Comparison of ENCODE assay signal across 8 cellular contexts in genomic region chr19:3250675-3251074, GRCh38. TPM values are rescaled to one million over a fixed set of nuclear protein-coding genes. Genes with fewer than 3 reads are reported as not detected.
DNase-seq lines count a peak whose midpoint lies in the region; ATAC-seq and TF ChIP-seq lines count a peak whose summit lies in the region.

No MANE protein-coding gene starts in this region.

- no peaks in the 10 kb centered on the region for H3K27me3 ChIP-seq in CD8-positive, alpha-beta T cell (ENCODE audit: insufficient read depth, low read length)
- no peaks in the 10 kb centered on the region for H3K27me3 ChIP-seq in kidney epithelial cell (ENCODE audit: control insufficient read depth, insufficient read depth, low read length)
- no peaks in the 10 kb centered on the region for H3K27me3 ChIP-seq in aorta (ENCODE audit: control insufficient read depth in 1 of 2, insufficient read depth in 2 of 2, low read length in 1 of 2)

- H3K9me3 ChIP-seq in CD8-positive, alpha-beta T cell (ENCODE audit: low read length) = no peaks in the 10 kb centered on the region
- H3K9me3 ChIP-seq in aorta (ENCODE audit: control insufficient read depth, low read length) = peaks cover 6% of the 10 kb centered on the region

- H3K27ac ChIP-seq in CD8-positive, alpha-beta T cell (ENCODE audit: low read depth, low read length) = no peak overlapping the region
- no peak overlapping the region for H3K27ac ChIP-seq in aorta (ENCODE audit: low read depth in 1 of 2, low read length in 2 of 2)

- H3K4me1 Mint-ChIP-seq in CD8-positive, alpha-beta T cell (ENCODE audit: low read depth) = no peaks in the 10 kb centered on the region
- H3K4me1 Mint-ChIP-seq in activated T-helper 17 cell treated with anti-CD3 and anti-CD28 coated beads, Interleukin-2, amount 50 U/mL, for 72 hours = peaks cover 4% of the 10 kb centered on the region

- CTCF ChIA-PET in CD8-positive, alpha-beta T cell (lab: Charles Lee) = interaction anchor here (1.1 kb wide), 1 partner anchor 11 kb away, joined by 5 read pairs; no protein-coding TSS in a partner anchor

- H3K36me3 ChIP-seq in CD8-positive, alpha-beta T cell (ENCODE audit: insufficient read depth, low read length) = no peaks in the 10 kb centered on the region
- H3K36me3 ChIP-seq in kidney epithelial cell (ENCODE audit: control insufficient read depth, insufficient read depth, low read length) = no peaks in the 10 kb centered on the region
- no peaks in the 10 kb centered on the region for H3K36me3 ChIP-seq in aorta (ENCODE audit: control insufficient read depth in 1 of 2, insufficient read depth in 2 of 2, low read length in 1 of 2)

- no peaks in the 10 kb centered on the region for H3K4me1 ChIP-seq in CD8-positive, alpha-beta T cell (ENCODE audit: insufficient read depth, low read length)
- H3K4me1 ChIP-seq in aorta (ENCODE audit: control insufficient read depth in 1 of 2, insufficient read depth in 2 of 2, low read length in 2 of 2) = no peaks in the 10 kb centered on the region

- peak; percentile 71 for TF ChIP-seq CTCF in CD8-positive, alpha-beta T cell (IDR thresholded peaks at IDR 0.05)
- TF ChIP-seq CTCF in kidney epithelial cell (IDR thresholded peaks at IDR 0.05; ENCODE audit: insufficient read depth, low read length, poor library complexity, severe bottlenecking) (peak; percentile 39), lower leg skin (IDR thresholded peaks at IDR 0.05) (no peak)

- ATAC-seq in CD8-positive, alpha-beta T cell = peak; percentile 81
- ATAC-seq in activated T-helper 17 cell treated with anti-CD3 and anti-CD28 coated beads, Interleukin-2, amount 50 U/mL, for 72 hours (replicated peaks) = peak; percentile 63
- ATAC-seq in aorta (ENCODE audit: low FRiP score) (no peak), GM21390 (IDR thresholded peaks at IDR 0.05; ENCODE audit: unreplicated experiment) (no peak)

- H3K27me3 Mint-ChIP-seq in CD8-positive, alpha-beta T cell (ENCODE audit: low read depth) = peaks cover 16% of the 10 kb centered on the region
- peaks cover 26% of the 10 kb centered on the region for H3K27me3 Mint-ChIP-seq in activated T-helper 17 cell treated with anti-CD3 and anti-CD28 coated beads, Interleukin-2, amount 50 U/mL, for 72 hours

- no peaks in the 10 kb centered on the region for H3K36me3 Mint-ChIP-seq in CD8-positive, alpha-beta T cell
- no peaks in the 10 kb centered on the region for H3K36me3 Mint-ChIP-seq in activated T-helper 17 cell treated with anti-CD3 and anti-CD28 coated beads, Interleukin-2, amount 50 U/mL, for 72 hours (ENCODE audit: low read depth)

- DNase-seq in CD8-positive, alpha-beta T cell = peak in 6 of 7 experiments; percentile 7 to 61 (median 41)
- DNase-seq in MV-4-11 (lab: John Stamatoyannopoulos, UW) (peak; percentile 16), kidney epithelial cell (ENCODE audit: low read depth) (no peak), glomerular visceral epithelial cell (ENCODE audit: extremely low spot score) (no peak), lower leg skin (ENCODE audit: low spot score in 2 of 2) (no peak), aorta (no peak)

- no peak overlapping the region for H3K4me3 ChIP-seq in CD8-positive, alpha-beta T cell (ENCODE audit: low read depth, low read length)
- H3K4me3 ChIP-seq in kidney epithelial cell (ENCODE audit: low read depth, low read length) (no peak overlapping the region), lower leg skin (ENCODE audit: low read depth, poor library complexity, severe bottlenecking) (no peak overlapping the region), aorta (ENCODE audit: low read length in 2 of 2) (no peak overlapping the region)

- no peak for TF ChIP-seq POLR2A in lower leg skin (IDR thresholded peaks at IDR 0.05)

- 66 to 71% methylated on average over 7 of the region's 7 CpGs for WGBS in lower leg skin, 2 donors
- 80 to 83% methylated on average over 7 of the region's 7 CpGs for whole genome bisulfite sequencing in aorta, 2 donors

- no peak overlapping the region for H3K27ac Mint-ChIP-seq in CD8-positive, alpha-beta T cell
- H3K27ac Mint-ChIP-seq in activated T-helper 17 cell treated with anti-CD3 and anti-CD28 coated beads, Interleukin-2, amount 50 U/mL, for 72 hours = no peak overlapping the region

- POLR2A ChIA-PET in CD8-positive, alpha-beta T cell (lab: Charles Lee) = no interaction called here

- peaks cover 8% of the 10 kb centered on the region for H3K9me3 Mint-ChIP-seq in CD8-positive, alpha-beta T cell
- H3K9me3 Mint-ChIP-seq in activated T-helper 17 cell treated with anti-CD3 and anti-CD28 coated beads, Interleukin-2, amount 50 U/mL, for 72 hours = peaks cover 4% of the 10 kb centered on the region

- no peak overlapping the region for H3K4me3 Mint-ChIP-seq in CD8-positive, alpha-beta T cell
- no peak overlapping the region for H3K4me3 Mint-ChIP-seq in activated T-helper 17 cell treated with anti-CD3 and anti-CD28 coated beads, Interleukin-2, amount 50 U/mL, for 72 hours

- intact Hi-C loops in CD8-positive, alpha-beta T cell (cut with DNase I, micrococcal nuclease) = loop anchor here in 1 of 2 experiments (1.0 kb wide), 1 partner anchor 26 kb away; the partner anchor contains the start of gene CELF5
- intact Hi-C loops in lower leg skin (cut with DNase I; ENCODE audit: low total_unique reads) = no loop called here
- intact Hi-C loops in aorta (cut with DNase I) = no loop called here

RNA-seq across cellular contexts. Expression of gene CELF5, which starts 26.2 kb away (rescaled TPM):
- total RNA-seq in CD8-positive, alpha-beta T cell = under 1 TPM in 1 of 2 experiments, not detected in 1; 0.84 TPM
- under 1 TPM; 0.24 to 0.26 TPM for total RNA-seq in activated T-helper 17 cell treated with anti-CD3 and anti-CD28 coated beads, Interleukin-2, amount 50 U/mL, for 72 hours
- total RNA-seq in kidney epithelial cell (0.14 and 0.17 TPM in 2 replicates), lower leg skin (under 1 TPM in 2 of 4 donors, not detected in 2; 0.20 to 0.39 TPM), aorta (not detected)
- polyA plus RNA-seq in aorta = under 1 TPM in 1 of 2 donors, not detected in 1; 0.08 TPM

Comparison
In these comparisons a context has a peak if more than half of its experiments do, and no peak if none do; other contexts are left out.
1. ATAC-seq: peak in CD8-positive, alpha-beta T cell (single experiment) and activated T-helper 17 cell treated with anti-CD3 and anti-CD28 coated beads, Interleukin-2, amount 50 U/mL, for 72 hours (single experiment); none in aorta (single experiment) and GM21390 (single experiment).
2. DNase-seq: peak in CD8-positive, alpha-beta T cell (6 of 7) and MV-4-11 (single experiment); none in kidney epithelial cell (single experiment), glomerular visceral epithelial cell (single experiment), lower leg skin (0 of 2) and aorta (0 of 2).
3. CTCF ChIP-seq: peak in CD8-positive, alpha-beta T cell (single experiment) and kidney epithelial cell (single experiment); none in lower leg skin (0 of 3).